ENCODE assay signal across 9 cellular contexts in genomic region chr6:112202639-112203341, GRCh38. TPM values are rescaled to one million over a fixed set of nuclear protein-coding genes. Genes with fewer than 3 reads are reported as not detected.
DNase-seq lines count a peak whose midpoint lies in the region; ATAC-seq and TF ChIP-seq lines count a peak whose summit lies in the region.
"Had no signal": no experiment of that assay in that cellular context is flagged by ENCODE, and none has a peak within 500 bp of the region (broad histone marks: within the 10 kb centered on the region; RNA-seq: fewer than 3 reads in every experiment).

No MANE protein-coding gene starts in this region.

- no peaks in the 10 kb centered on the region for H3K27me3 ChIP-seq in SK-N-SH (ENCODE audit: insufficient read depth)
- no peaks in the 10 kb centered on the region for H3K27me3 ChIP-seq in osteoblast (ENCODE audit: insufficient read depth, low read length)
- H3K27me3 ChIP-seq: neutrophil had no signal

- H3K9me2 ChIP-seq in SK-N-SH, result no peaks in the 10 kb centered on the region

- H3K9me3 ChIP-seq in SK-N-SH (no peaks in the 10 kb centered on the region), osteoblast (ENCODE audit: low read depth, low read length) (no peaks in the 10 kb centered on the region)
- H3K9me3 ChIP-seq: neutrophil had no signal

- WGBS in SK-N-SH (ENCODE audit: low lambda C conversion rate), result 85% methylated on average over 10 of the region's 12 CpGs

- H3K36me3 ChIP-seq in SK-N-SH (replicated peaks in 1 of 2; ENCODE audit: control insufficient read depth in 1 of 2, insufficient read depth in 2 of 2, low read length in 1 of 2), result peaks cover 0 to 4% of the 10 kb centered on the region in 2 experiments
- peaks cover 71% of the 10 kb centered on the region for H3K36me3 ChIP-seq in osteoblast (ENCODE audit: insufficient read depth, low read length)
- H3K36me3 ChIP-seq: neutrophil had no signal

- TF ChIP-seq EP300 in SK-N-SH (IDR thresholded peaks at IDR 0.05; ENCODE audit: borderline replicate concordance in 1 of 2, low read depth in 1 of 2, low read length in 1 of 2), result peak in 1 of 2 experiments; percentile 63; a peak in 1 of 4 replicates

- H3K4me3 ChIP-seq in SK-N-SH (ENCODE audit: low read depth in 2 of 2, low read length in 1 of 2), result no peak overlapping the region
- no peak overlapping the region for H3K4me3 ChIP-seq in osteoblast (ENCODE audit: insufficient read depth, low read length)

- H3K4me1 ChIP-seq in SK-N-SH (ENCODE audit: control insufficient read depth in 1 of 2, insufficient read depth in 2 of 2, low read depth in 1 of 2, low read length in 1 of 2), result peaks cover 33 to 35% of the 10 kb centered on the region in 2 experiments
- peaks cover 55% of the 10 kb centered on the region for H3K4me1 ChIP-seq in osteoblast (ENCODE audit: insufficient read depth, low read length)

- peak; percentile 77 for ATAC-seq in GM18873 (IDR thresholded peaks at IDR 0.05; ENCODE audit: low FRiP score, unreplicated experiment)
- ATAC-seq in HG02884 (IDR thresholded peaks at IDR 0.05; ENCODE audit: unreplicated experiment), result peak; percentile 75

- TF ChIP-seq RAD21 in SK-N-SH (IDR thresholded peaks at IDR 0.05; ENCODE audit: low read length), result no peak

- DNase-seq in SK-N-SH, result peak; percentile 37
- DNase-seq in osteoblast (ENCODE audit: insufficient read length, low spot score, missing footprints), result no peak
- no peak for DNase-seq in activated CD8-positive, alpha-beta memory T cell treated with anti-CD3 and anti-CD28 coated beads, Interleukin-2, amount 50 U/mL, for 4 hours
- no peak for DNase-seq in hepatic stellate cell (ENCODE audit: low spot score)
- no peak for DNase-seq in 8988T
- no peak for DNase-seq in cerebellar cortex (ENCODE audit: low spot score)

- peak overlapping the region; percentile 47 for H2AFZ ChIP-seq in SK-N-SH (ENCODE audit: low read depth)
- peak overlapping the region; percentile 76 for H2AFZ ChIP-seq in osteoblast (ENCODE audit: low read length)

- H3K9ac ChIP-seq in SK-N-SH, result peak overlapping the region; percentile 21; the same call in 1 of the 2 replicates

- H3K79me2 ChIP-seq in SK-N-SH (ENCODE audit: insufficient read depth) (no peaks in the 10 kb centered on the region), osteoblast (ENCODE audit: insufficient read depth, low read length) (no peaks in the 10 kb centered on the region)

- peak overlapping the region; percentile 76 to 95 for H3K27ac ChIP-seq in SK-N-SH (ENCODE audit: low read depth in 2 of 2, low read length in 1 of 2)
- H3K27ac ChIP-seq in osteoblast (ENCODE audit: low read depth, low read length), result peak overlapping the region; percentile 97
- H3K27ac ChIP-seq: neutrophil had no signal

- H3K4me2 ChIP-seq in SK-N-SH (peak overlapping the region; percentile 2), osteoblast (ENCODE audit: insufficient read depth, low read length) (peak overlapping the region; percentile 69)

- CTCF ChIA-PET in SK-N-SH (lab: Yijun Ruan, JAX), result interaction anchor here (1.0 to 1.7 kb wide), 4 partner anchors 10 to 67 kb away, joined by 3 to 5 read pairs (median 4); no protein-coding TSS in a partner anchor

- peaks cover 16% of the 10 kb centered on the region for H3F3A ChIP-seq in SK-N-SH (replicated peaks; ENCODE audit: insufficient read depth)

- TF ChIP-seq CTCF in SK-N-SH (IDR thresholded peaks at IDR 0.05) (no peak), osteoblast (IDR thresholded peaks at IDR 0.05; ENCODE audit: extremely low read depth, low read depth, low read length) (no peak)

- H4K20me1 ChIP-seq in SK-N-SH (ENCODE audit: insufficient read depth) (no peaks in the 10 kb centered on the region), osteoblast (ENCODE audit: insufficient read depth, low read length) (no peaks in the 10 kb centered on the region)

- POLR2A ChIA-PET in SK-N-SH (lab: Yijun Ruan, JAX), result no interaction called here

TF ChIP-seq in SK-N-SH, 30 proteins besides CTCF, POLR2A, EP300 and RAD21:
- peak; percentile 62 for TF ChIP-seq CHD2 (IDR thresholded peaks at IDR 0.05; ENCODE audit: low read length, partially characterized antibody)
- peak; percentile 23; the same call in 1 of the 2 replicates for TF ChIP-seq GATA2 (CRISPR knock-in tag; IDR thresholded peaks at IDR 0.05)
- no peak for TF ChIP-seq SMC3 (IDR thresholded peaks at IDR 0.05; ENCODE audit: low read depth, low read length)
- TF ChIP-seq RCOR1 (IDR thresholded peaks at IDR 0.05; ENCODE audit: low read length), result peak; percentile 77; the same call in 1 of the 2 replicates
- no peak for TF ChIP-seq FOXJ3 (CRISPR knock-in tag; IDR thresholded peaks at IDR 0.05)

RNA-seq across cellular contexts. Expression of gene LAMA4, which starts 51.6 kb away (rescaled TPM):
- 9.4 and 10.5 TPM in 2 replicates for polyA plus RNA-seq in SK-N-SH (2012; rRNA removed)
- 6.9 and 7.5 TPM in 2 replicates for polyA plus RNA-seq in SK-N-SH (2012; cell fraction: cytosol; rRNA removed)
- 14.6 and 14.9 TPM in 2 replicates for polyA plus RNA-seq in SK-N-SH (2012; cell fraction: nucleus; rRNA removed)
- total RNA-seq in osteoblast, result 260 and 456 TPM in 2 replicates
